ENCODE assay signal across 1 cellular context in the genomic region with DNA sequence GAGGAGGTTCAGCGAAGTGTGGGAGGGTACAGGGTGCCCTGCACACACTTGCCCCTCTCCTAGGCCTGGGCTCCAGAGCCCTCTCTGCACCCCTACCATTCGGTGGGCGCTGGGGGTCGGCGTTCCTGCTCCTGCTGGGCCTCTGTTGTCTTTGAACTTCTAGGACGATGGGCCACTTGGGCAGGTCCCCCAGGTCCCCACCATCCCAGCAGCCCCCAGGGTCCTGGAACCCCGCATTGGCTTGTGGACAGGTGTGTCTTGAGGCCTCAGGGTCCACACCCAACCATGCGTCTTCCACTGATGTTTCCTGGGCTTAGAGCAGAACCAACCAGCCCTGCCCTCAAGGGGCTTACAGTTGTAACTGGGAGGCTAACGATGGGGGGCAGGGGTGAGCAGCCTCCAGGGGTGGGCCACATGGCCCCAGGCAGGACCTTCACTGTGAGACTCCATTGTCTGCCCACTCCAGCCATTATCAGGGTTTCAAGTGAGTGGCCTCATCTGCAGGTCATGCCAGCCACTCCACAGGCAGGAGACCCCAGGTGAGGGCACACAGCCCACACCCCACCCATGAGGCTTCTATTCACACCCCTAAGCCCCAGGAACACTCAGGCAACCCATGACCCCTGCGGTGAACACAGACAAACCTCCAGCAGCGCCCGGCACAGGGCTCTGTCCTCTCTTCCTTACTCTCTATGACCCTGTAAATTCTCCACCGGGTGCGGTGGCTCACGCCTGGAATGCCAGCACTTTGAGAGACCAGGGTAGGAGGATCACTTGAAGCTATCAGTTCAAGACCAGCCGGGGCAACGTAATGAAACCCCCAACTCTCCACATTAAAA.
TF ChIP-seq lines count a peak whose summit lies in the region.

No MANE protein-coding gene starts in this region.

TF ChIP-seq in K562, 482 proteins besides CTCF, POLR2A, EP300 and RAD21:
- TF ChIP-seq THAP7 (CRISPR knock-in tag; IDR thresholded peaks at IDR 0.05) (no peak), SMAD4 (CRISPR knock-in tag; conservative IDR thresholded peaks at IDR 0.05) (no peak), TRIM24 (IDR thresholded peaks at IDR 0.05) (peak; percentile 69 to 81), SRSF1 (IDR thresholded peaks at IDR 0.05; ENCODE audit: low read depth, low read length) (no peak), TRIM28 (IDR thresholded peaks at IDR 0.05) (peak; percentile 91), ZBTB17 (CRISPR knock-in tag; IDR thresholded peaks at IDR 0.05) (0 out of 2 replicates have a peak, but pooled peaks have one; percentile 18), GABPA (tag; conservative IDR thresholded peaks at IDR 0.05; ENCODE audit: low read depth) (no peak), FOXA3 (CRISPR knock-in tag; conservative IDR thresholded peaks at IDR 0.05 in 1 of 2, IDR thresholded peaks at IDR 0.05 in 1 of 2) (no peak), CBX3 (IDR thresholded peaks at IDR 0.05; ENCODE audit: borderline replicate concordance in 1 of 2, low read length in 2 of 2) (peak in 1 of 2 experiments; percentile 66; a peak in 1 of 3 replicates), HIVEP1 (CRISPR knock-in tag; IDR thresholded peaks at IDR 0.05) (no peak), ZNF316 (IDR thresholded peaks at IDR 0.05) (peak; percentile 96), HOXB6 (CRISPR knock-in tag; IDR thresholded peaks at IDR 0.05; ENCODE audit: borderline replicate concordance) (no peak), ERF (CRISPR knock-in tag; IDR thresholded peaks at IDR 0.05) (no peak), CHD2 (IDR thresholded peaks at IDR 0.05; ENCODE audit: low read depth, low read length) (no peak), GTF2A2 (tag; IDR thresholded peaks at IDR 0.05) (no peak), ZNF609 (CRISPR knock-in tag; IDR thresholded peaks at IDR 0.05; ENCODE audit: borderline replicate concordance) (0 out of 2 replicates have a peak, but pooled peaks have one; percentile 15)
